ENCODE assay signal across 9 cellular contexts in genomic region chr1:44798481-44799365, GRCh38. TPM values are rescaled to one million over a fixed set of nuclear protein-coding genes. Genes with fewer than 3 reads are reported as not detected.
DNase-seq lines count a peak whose midpoint lies in the region; ATAC-seq and TF ChIP-seq lines count a peak whose summit lies in the region.
"Had no signal": no experiment of that assay in that cellular context is flagged by ENCODE, and none has a peak within 500 bp of the region (broad histone marks: within the 10 kb centered on the region; RNA-seq: fewer than 3 reads in every experiment).

No MANE protein-coding gene starts in this region.

- TF ChIP-seq RAD21 in HCT116 (IDR thresholded peaks at IDR 0.05; ENCODE audit: low read depth): no peak

- no peaks in the 10 kb centered on the region for H3K9me2 ChIP-seq in HCT116 (ENCODE audit: insufficient read depth)

- POLR2A ChIA-PET in HCT116 (lab: Charles Lee): interaction anchor here (0.8 to 5.5 kb wide), 4 partner anchors 8 to 77 kb away, joined by 3 to 86 read pairs (median 25); partner anchors contain the start of genes DYNLT4 and RNU5D-1

- TF ChIP-seq POLR2A in HCT116 (IDR thresholded peaks at IDR 0.05; ENCODE audit: borderline replicate concordance, extremely low read depth, insufficient read depth, insufficient read length) (no peak), gastrocnemius medialis (IDR thresholded peaks at IDR 0.05) (no peak)

- in situ Hi-C loops in gastrocnemius medialis (cut with MboI; ENCODE audit: low sequenced_read_pairs in 4 of 4): loop anchor here in 1 of 4 donors (25.0 kb wide), 2 partner anchors 189 to 714 kb away; partner anchors contain the start of genes CCDC163, EIF2B3, MMACHC and PRDX1

- H3K27ac ChIP-seq in HCT116 (ENCODE audit: low read depth, low read length): peak overlapping the region; percentile 84
- H3K27ac ChIP-seq in epithelial cell of prostate: peak overlapping the region; percentile 97
- H3K27ac ChIP-seq in gastrocnemius medialis: peak overlapping the region; percentile 91 to 99 (median 95)

- ATAC-seq in HCT116: no peak
- no peak for ATAC-seq in gastrocnemius medialis
- ATAC-seq in GM18861 (IDR thresholded peaks at IDR 0.05; ENCODE audit: unreplicated experiment): no peak
- no peak for ATAC-seq in GM21360 (IDR thresholded peaks at IDR 0.05; ENCODE audit: unreplicated experiment)

- H3K4me2 ChIP-seq in HCT116 (ENCODE audit: low read length): peak overlapping the region; percentile 93; the same call in 1 of the 2 replicates

- H3K27me3 ChIP-seq in HCT116 (ENCODE audit: insufficient read depth, low read length) (no peaks in the 10 kb centered on the region), gastrocnemius medialis (no peaks in the 10 kb centered on the region)

- H2AFZ ChIP-seq in HCT116 (ENCODE audit: low read depth, low read length, poor library complexity, severe bottlenecking): no peak overlapping the region

- DNase-seq in HCT116 (ENCODE audit: low read depth, low spot score) (no peak), NCI-H748 (lab: John Stamatoyannopoulos, UW; ENCODE audit: unreplicated experiment) (peak; percentile 85), epithelial cell of prostate (ENCODE audit: low read depth, low spot score) (no peak), gastrocnemius medialis (no peak), HCEC 1CT (no peak), occipital lobe (lab: John Stamatoyannopoulos, UW) (no peak)

- TF ChIP-seq CTCF in HCT116 (IDR thresholded peaks at IDR 0.05 in 2 of 3, conservative IDR thresholded peaks at IDR 0.05 in 1 of 3; ENCODE audit: borderline replicate concordance in 1 of 3, insufficient read depth in 1 of 3, low read depth in 2 of 3, low read length in 2 of 3) (no peak), gastrocnemius medialis (IDR thresholded peaks at IDR 0.05 in 4 of 5, conservative IDR thresholded peaks at IDR 0.05 in 1 of 5) (no peak)

- H3K9me3 ChIP-seq in HCT116 (ENCODE audit: control insufficient read depth in 1 of 2, insufficient read depth in 1 of 2, low read depth in 1 of 2, low read length in 2 of 2) (no peaks in the 10 kb centered on the region), gastrocnemius medialis (no peaks in the 10 kb centered on the region)

- H3K36me3 ChIP-seq in HCT116 (ENCODE audit: control insufficient read depth in 1 of 2, insufficient read depth in 2 of 2, low read length in 2 of 2): peaks cover 3 to 20% of the 10 kb centered on the region in 2 experiments; a peak in 3 of 4 replicates
- H3K36me3 ChIP-seq in gastrocnemius medialis: no peaks in the 10 kb centered on the region

- BruUV-seq in HCT116 (replicated peaks; lab: Mats Ljungman, UMichigan): no TSS peak

- H3K9ac ChIP-seq in HCT116 (ENCODE audit: low read length): peak overlapping the region; percentile 98; the same call in 1 of the 2 replicates

- no peaks in the 10 kb centered on the region for H4K20me1 ChIP-seq in HCT116 (ENCODE audit: insufficient read depth)

- intact Hi-C loops in HCT116 (cut with micrococcal nuclease): no loop called here
- intact Hi-C loops in gastrocnemius medialis (cut with DNase I; ENCODE audit: low total_unique reads): no loop called here

- H3K4me3 ChIP-seq in HCT116 (replicated peaks in 1 of 2; ENCODE audit: low read depth in 1 of 2, low read length in 2 of 2) (no peak overlapping the region), gastrocnemius medialis (no peak overlapping the region)

- CTCF ChIA-PET in HCT116 (lab: Charles Lee): interaction anchor here (2.4 kb wide), 1 partner anchor 213 kb away, joined by 12 read pairs; the partner anchor contains the start of genes HECTD3 and UROD

- peaks cover 22 to 67% of the 10 kb centered on the region in 2 experiments for H3K4me1 ChIP-seq in HCT116 (ENCODE audit: control insufficient read depth in 1 of 2, insufficient read depth in 2 of 2, low read length in 2 of 2)
- peaks cover 16 to 30% of the 10 kb centered on the region in 2 donors for H3K4me1 ChIP-seq in gastrocnemius medialis

- H3K79me2 ChIP-seq in HCT116 (ENCODE audit: insufficient read depth, low read length): peaks cover 34% of the 10 kb centered on the region

- RAD21 ChIA-PET in HCT116 (lab: Charles Lee; ENCODE audit: low non-redundant PET in 1 of 2, low total read pairs in 2 of 2, uncharacterized antibody in 2 of 2, unreplicated experiment in 2 of 2): no interaction called here

TF ChIP-seq in HCT116, 20 proteins besides CTCF, POLR2A, EP300 and RAD21:
- no peak for TF ChIP-seq SP1 (IDR thresholded peaks at IDR 0.05; ENCODE audit: low read depth)

RNA-seq across cellular contexts. Expression of gene PLK3, which starts 1.5 kb away (rescaled TPM):
- total RNA-seq in HCT116 (2021; ENCODE audit: unreplicated experiment) (56.1 TPM), gastrocnemius medialis (1 to 10 TPM; 1.6 to 4.3 (median 3.6) TPM), occipital lobe (10.0 TPM)
- 67.3 and 78.0 TPM in 2 replicates for polyA plus RNA-seq in HCT116 (2012)

RNA-seq across cellular contexts. Expression of gene DYNLT4, which starts 8.4 kb away (rescaled TPM):
- 0.96 TPM for total RNA-seq in HCT116 (2021; ENCODE audit: unreplicated experiment)
- 2.4 and 3.1 TPM in 2 replicates for polyA plus RNA-seq in HCT116 (2012)
- total RNA-seq in gastrocnemius medialis: not detected
- not detected for total RNA-seq in occipital lobe
- total RNA-seq: esophagus mucosa had no signal

RNA-seq across cellular contexts. Expression of gene BTBD19, which starts 9.6 kb away (rescaled TPM):
- total RNA-seq in HCT116 (2021; ENCODE audit: unreplicated experiment) (11.6 TPM), gastrocnemius medialis (1 to 10 TPM in 1 of 4 donors, under 1 TPM in 2, not detected in 1; 0.71 to 1.4 (median 0.91) TPM), occipital lobe (0.47 TPM)
- 5.2 and 6.1 TPM in 2 replicates for polyA plus RNA-seq in HCT116 (2012)

RNA-seq across cellular contexts. Expression of gene BEST4, which starts 10.8 kb away (rescaled TPM):
- total RNA-seq in HCT116 (2021; ENCODE audit: unreplicated experiment): 0.52 TPM
- polyA plus RNA-seq in HCT116 (2012): 0.26 and 0.35 TPM in 2 replicates
- under 1 TPM in 1 of 4 donors, not detected in 3; 0.32 TPM for total RNA-seq in gastrocnemius medialis
- total RNA-seq in occipital lobe: 0.16 TPM
- total RNA-seq: esophagus mucosa had no signal

RNA-seq across cellular contexts. Expression of gene RPS8, which starts 23.4 kb away (rescaled TPM):
- total RNA-seq in HCT116 (2021; ENCODE audit: unreplicated experiment) (2,296 TPM), gastrocnemius medialis (1,000 to 10,000 TPM; 1,137 to 2,085 (median 1,818) TPM), occipital lobe (1,634 TPM)
- 2,510 and 2,655 TPM in 2 replicates for polyA plus RNA-seq in HCT116 (2012)
